In the genomic region with DNA sequence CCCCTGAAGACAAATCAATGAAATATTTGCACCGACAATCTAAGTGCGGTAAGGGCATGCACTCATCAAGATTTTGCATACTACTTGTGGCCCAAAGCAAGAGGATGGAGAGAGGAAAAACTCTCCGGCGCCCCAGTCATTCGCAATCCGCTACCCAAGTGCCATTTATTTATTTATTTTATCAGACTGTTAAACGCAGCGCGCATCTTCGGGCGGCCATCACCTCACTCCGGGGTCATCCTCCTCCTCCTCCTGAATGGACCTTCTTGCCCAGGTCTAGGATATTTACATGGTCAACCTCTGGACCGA, we compare ENCODE assay signal across 8 cellular contexts. TPM values are rescaled to one million over a fixed set of nuclear protein-coding genes. Genes with fewer than 3 reads are reported as not detected.
DNase-seq lines count a peak whose midpoint lies in the region; ATAC-seq and TF ChIP-seq lines count a peak whose summit lies in the region.
"Had no signal": no experiment of that assay in that cellular context is flagged by ENCODE, and none has a peak within 500 bp of the region (broad histone marks: within the 10 kb centered on the region; RNA-seq: fewer than 3 reads in every experiment).

No MANE protein-coding gene starts in this region.

- peaks cover 4% of the 10 kb centered on the region for H3K4me1 Mint-ChIP-seq in activated naive CD8-positive, alpha-beta T cell (ENCODE audit: low read depth)

- peaks cover 2% of the 10 kb centered on the region for H3K36me3 Mint-ChIP-seq in activated naive CD8-positive, alpha-beta T cell

- 5 to 13% (median 7%) methylated on average over 13 of the region's 13 CpGs for WGBS in spleen, 5 donors

- no peaks in the 10 kb centered on the region for H3K36me3 ChIP-seq in HUES6 (ENCODE audit: control insufficient read depth, insufficient read depth, low read length)
- H3K36me3 ChIP-seq in iPS-15b (ENCODE audit: control insufficient read depth, insufficient read depth, low read length), result no peaks in the 10 kb centered on the region
- no peaks in the 10 kb centered on the region for H3K36me3 ChIP-seq in spleen

- H3K27me3 Mint-ChIP-seq in activated naive CD8-positive, alpha-beta T cell, result peaks cover 28% of the 10 kb centered on the region

- H3K4me3 Mint-ChIP-seq in activated naive CD8-positive, alpha-beta T cell, result peak overlapping the region; percentile 32

- peaks cover 19% of the 10 kb centered on the region for H3K27me3 ChIP-seq in HUES6 (ENCODE audit: control insufficient read depth, insufficient read depth, low read length)
- peaks cover 20% of the 10 kb centered on the region for H3K27me3 ChIP-seq in iPS-15b (ENCODE audit: control insufficient read depth, insufficient read depth, low read length)
- peaks cover 0 to 48% (median 0%) of the 10 kb centered on the region in 7 donors for H3K27me3 ChIP-seq in spleen (replicated peaks in 1 of 7)

- intact Hi-C loops in spleen (cut with DNase I; ENCODE audit: low total_unique reads), result no loop called here

- H3K9me3 Mint-ChIP-seq in activated naive CD8-positive, alpha-beta T cell (ENCODE audit: low read depth), result peaks cover 17% of the 10 kb centered on the region

- H3K9ac ChIP-seq in HUES6 (ENCODE audit: low read length) (peak overlapping the region; percentile 53), iPS-15b (ENCODE audit: low read depth, low read length) (peak overlapping the region; percentile 9)

- H3K4me1 ChIP-seq in HUES6 (ENCODE audit: control insufficient read depth, insufficient read depth, low read length) (peaks cover 8% of the 10 kb centered on the region; the same call in 1 of the 2 replicates), iPS-15b (ENCODE audit: control insufficient read depth, insufficient read depth, low read length) (peaks cover 8% of the 10 kb centered on the region), spleen (peaks cover 0 to 11% (median 0%) of the 10 kb centered on the region in 6 donors)

- H3K27ac Mint-ChIP-seq in activated naive CD8-positive, alpha-beta T cell, result no peak overlapping the region

- H3K9me3 ChIP-seq in HUES6 (ENCODE audit: control insufficient read depth, insufficient read depth, low read depth, low read length), result no peaks in the 10 kb centered on the region
- H3K9me3 ChIP-seq in iPS-15b (ENCODE audit: control insufficient read depth, insufficient read depth, low read length), result no peaks in the 10 kb centered on the region
- H3K9me3 ChIP-seq in spleen, result peaks cover 0 to 5% (median 0%) of the 10 kb centered on the region in 8 donors

- no peak for TF ChIP-seq POLR2A in spleen (IDR thresholded peaks at IDR 0.05)

- peak overlapping the region; percentile 75 for H3K4me3 ChIP-seq in HUES6 (ENCODE audit: low read depth, low read length)
- H3K4me3 ChIP-seq in iPS-15b (ENCODE audit: low read depth, low read length), result peak overlapping the region; percentile 86
- H3K4me3 ChIP-seq in spleen, result peak overlapping the region; percentile 21 to 71 (median 52)

- DNase-seq in spleen, result no peak
- no peak for DNase-seq in MV-4-11 (lab: John Stamatoyannopoulos, UW)

- TF ChIP-seq CTCF in spleen (IDR thresholded peaks at IDR 0.05 in 8 of 11, conservative IDR thresholded peaks at IDR 0.05 in 3 of 11), result no peak

- H3K27ac ChIP-seq in HUES6 (ENCODE audit: low read depth, low read length) (no peak overlapping the region), spleen (no peak overlapping the region)
- H3K27ac ChIP-seq: KMS-11 had no signal

- ATAC-seq in HG03342 (IDR thresholded peaks at IDR 0.05; ENCODE audit: unreplicated experiment) (no peak), HG02642 (IDR thresholded peaks at IDR 0.05; ENCODE audit: poor library complexity, unreplicated experiment) (no peak)

RNA-seq across cellular contexts. Expression of a gene that starts 1.2 kb away (rescaled TPM):
- 1 to 10 TPM; 1.3 to 4.0 (median 2.8) TPM for total RNA-seq in spleen
- polyA plus RNA-seq in spleen, result 1 to 10 TPM in 2 of 3 donors, under 1 TPM in 1; 0.59 to 1.4 (median 1.1) TPM
